In genomic region chr5:173057062-173057924, GRCh38 we compare ENCODE assay signal across 8 cellular contexts.
A peak's percentile ranks its signal among the peaks of the same experiment; 100 is the strongest.
DNase-seq lines count a peak whose midpoint lies in the region; TF ChIP-seq lines count a peak whose summit lies in the region.

No MANE protein-coding gene starts in this region.

- TF ChIP-seq CTCF in GM20000 (IDR thresholded peaks at IDR 0.05; ENCODE audit: extremely low read depth, missing control alignments): no peak

- DNase-seq in COLO668 (lab: John Stamatoyannopoulos, UW; ENCODE audit: unreplicated experiment): peak; percentile 95
- peak; percentile 96 for DNase-seq in GM20000 (ENCODE audit: low spot score)
- peak; percentile 88 for DNase-seq in HS-5 (ENCODE audit: low read depth)
- peak; percentile 92 for DNase-seq in NK-92 (lab: John Stamatoyannopoulos, UW; ENCODE audit: unreplicated experiment)
- peak; percentile 99 for DNase-seq in activated CD8-positive, alpha-beta memory T cell treated with anti-CD3 and anti-CD28 coated beads for 24 hours
- peak; percentile 98 for DNase-seq in effector CD8-positive, alpha-beta T cell (lab: John Stamatoyannopoulos, UW)
- peak; percentile 99 for DNase-seq in medulla oblongata (ENCODE audit: extremely low spot score)
- peak; percentile 98 to 99 (median 99) for DNase-seq in stimulated activated CD4-positive, alpha-beta T cell treated with anti-CD3 and anti-CD28 coated beads, TNF-alpha, amount 100 ng/mL, for 48 hours (ENCODE audit: low read depth in 3 of 3)

Comparison
In these comparisons a context has a peak if more than half of its experiments do, and no peak if none do; other contexts are left out.
1. Peak in every context shown above with its lines: DNase-seq.